ENCODE assay signal across 25 cellular contexts in genomic region chrX:13687203-13687602, GRCh38. TPM values are rescaled to one million over a fixed set of nuclear protein-coding genes. Genes with fewer than 3 reads are reported as not detected.
A peak's percentile ranks its signal among the peaks of the same experiment; 100 is the strongest.
DNase-seq lines count a peak whose midpoint lies in the region; ATAC-seq and TF ChIP-seq lines count a peak whose summit lies in the region.
"Had no signal": no experiment of that assay in that cellular context is flagged by ENCODE, and none has a peak within 500 bp of the region (broad histone marks: within the 10 kb centered on the region; RNA-seq: fewer than 3 reads in every experiment).

No MANE protein-coding gene starts in this region.

- H3K36me3 Mint-ChIP-seq in CD4-positive, alpha-beta T cell (ENCODE audit: low read depth) = peaks cover 5% of the 10 kb centered on the region
- H3K36me3 Mint-ChIP-seq in CD8-positive, alpha-beta memory T cell = peaks cover 0 to 12% (median 1%) of the 10 kb centered on the region in 3 donors
- H3K36me3 Mint-ChIP-seq in activated T-helper 1 cell treated with anti-CD3 and anti-CD28 coated beads, Interleukin-12 subunit alpha, Interleukin-12 subunit beta, Interleukin-2, Interleukin-4 antibody, amounts not matched to agents 30 ng/mL and 10 ng/mL and 1 ng/mL, durations not matched to agents 14 hours and 24 hours and 36 hours (ENCODE audit: low read depth) = peaks cover 10% of the 10 kb centered on the region
- H3K36me3 Mint-ChIP-seq in natural killer cell = no peaks in the 10 kb centered on the region

- intact Hi-C loops in CD4-positive, alpha-beta T cell (cut with DNase I, micrococcal nuclease) = no loop called here
- intact Hi-C loops in activated T-helper 1 cell treated with anti-CD3 and anti-CD28 coated beads, Interleukin-12 subunit alpha, Interleukin-12 subunit beta, Interleukin-2, Interleukin-4 antibody, amounts not matched to agents 30 ng/mL and 10 ng/mL and 1 ng/mL, durations not matched to agents 14 hours and 24 hours and 36 hours (cut with micrococcal nuclease) = no loop called here
- intact Hi-C loops in natural killer cell (cut with micrococcal nuclease) (no loop called here), posterior cingulate gyrus (cut with DNase I) (loop anchor here (5.0 kb wide), 1 partner anchor 45 kb away; the partner anchor contains the start of genes OFD1 and TRAPPC2)

- H3K27me3 Mint-ChIP-seq in CD4-positive, alpha-beta T cell = no peaks in the 10 kb centered on the region
- H3K27me3 Mint-ChIP-seq in CD8-positive, alpha-beta memory T cell = peaks cover 0 to 8% of the 10 kb centered on the region in 2 donors
- no peaks in the 10 kb centered on the region for H3K27me3 Mint-ChIP-seq in activated T-helper 1 cell treated with anti-CD3 and anti-CD28 coated beads, Interleukin-12 subunit alpha, Interleukin-12 subunit beta, Interleukin-2, Interleukin-4 antibody, amounts not matched to agents 30 ng/mL and 10 ng/mL and 1 ng/mL, durations not matched to agents 14 hours and 24 hours and 36 hours (ENCODE audit: insufficient read depth)
- H3K27me3 Mint-ChIP-seq in natural killer cell (ENCODE audit: low read depth in 2 of 2) = no peaks in the 10 kb centered on the region

- POLR2A ChIA-PET in CD4-positive, alpha-beta T cell (lab: Charles Lee) = interaction anchor here (0.9 to 4.4 kb wide), 5 partner anchors 11 to 54 kb away, joined by 3 to 64 read pairs (median 4); partner anchors contain the start of genes OFD1 and TRAPPC2
- POLR2A ChIA-PET in CD8-positive, alpha-beta memory T cell (lab: Charles Lee) = interaction anchor here (0.5 to 3.9 kb wide), 4 partner anchors 38 to 587 kb away, joined by 3 to 17 read pairs (median 4); partner anchors contain the start of genes OFD1 and TRAPPC2

- ATAC-seq in CD4-positive, alpha-beta T cell (ENCODE audit: poor library complexity) = no peak
- ATAC-seq in natural killer cell = no peak
- ATAC-seq in HG03439 (IDR thresholded peaks at IDR 0.05; ENCODE audit: unreplicated experiment) = no peak
- ATAC-seq: gastroesophageal sphincter, GM23338, Panc1 had no signal

- CTCF ChIA-PET in CD4-positive, alpha-beta T cell (lab: Charles Lee) = interaction anchor here (1.2 to 1.7 kb wide), 5 partner anchors 10 to 38 kb away, joined by 3 to 4 read pairs (median 4); no protein-coding TSS in a partner anchor
- CTCF ChIA-PET in CD8-positive, alpha-beta memory T cell (lab: Charles Lee) = interaction anchor here (1.4 to 2.2 kb wide), 3 partner anchors 18 to 66 kb away, joined by 3 to 8 read pairs (median 6); partner anchors contain the start of genes OFD1 and TRAPPC2

- H3K27ac Mint-ChIP-seq in CD4-positive, alpha-beta T cell = peak overlapping the region; percentile 93
- H3K27ac Mint-ChIP-seq in CD8-positive, alpha-beta memory T cell = peak overlapping the region in 7 of 8 donors; percentile 36 to 99 (median 91)
- peak overlapping the region; percentile 80 for H3K27ac Mint-ChIP-seq in activated T-helper 1 cell treated with anti-CD3 and anti-CD28 coated beads, Interleukin-12 subunit alpha, Interleukin-12 subunit beta, Interleukin-2, Interleukin-4 antibody, amounts not matched to agents 30 ng/mL and 10 ng/mL and 1 ng/mL, durations not matched to agents 14 hours and 24 hours and 36 hours
- peak overlapping the region; percentile 24 to 86 for H3K27ac Mint-ChIP-seq in natural killer cell
- H3K27ac Mint-ChIP-seq: endodermal cell, GM23338, nephron had no signal

- H3K27me3 ChIP-seq in CD4-positive, alpha-beta T cell (ENCODE audit: control insufficient read depth, insufficient read depth, low read length) = no peaks in the 10 kb centered on the region
- H3K27me3 ChIP-seq in CD8-positive, alpha-beta memory T cell (ENCODE audit: insufficient read depth, low read length, poor library complexity, severe bottlenecking) = no peaks in the 10 kb centered on the region
- H3K27me3 ChIP-seq: gastroesophageal sphincter, ovary had no signal

- peaks cover 38% of the 10 kb centered on the region for H3K4me1 Mint-ChIP-seq in CD4-positive, alpha-beta T cell (ENCODE audit: low read depth)
- H3K4me1 Mint-ChIP-seq in CD8-positive, alpha-beta memory T cell = peaks cover 41 to 65% (median 53%) of the 10 kb centered on the region in 3 donors
- H3K4me1 Mint-ChIP-seq in activated T-helper 1 cell treated with anti-CD3 and anti-CD28 coated beads, Interleukin-12 subunit alpha, Interleukin-12 subunit beta, Interleukin-2, Interleukin-4 antibody, amounts not matched to agents 30 ng/mL and 10 ng/mL and 1 ng/mL, durations not matched to agents 14 hours and 24 hours and 36 hours (ENCODE audit: low read depth) = peaks cover 33% of the 10 kb centered on the region
- H3K4me1 Mint-ChIP-seq in natural killer cell = peaks cover 24 to 30% of the 10 kb centered on the region in 2 donors

- no peaks in the 10 kb centered on the region for H3K9me3 Mint-ChIP-seq in CD4-positive, alpha-beta T cell
- no peaks in the 10 kb centered on the region for H3K9me3 Mint-ChIP-seq in CD8-positive, alpha-beta memory T cell
- H3K9me3 Mint-ChIP-seq in activated T-helper 1 cell treated with anti-CD3 and anti-CD28 coated beads, Interleukin-12 subunit alpha, Interleukin-12 subunit beta, Interleukin-2, Interleukin-4 antibody, amounts not matched to agents 30 ng/mL and 10 ng/mL and 1 ng/mL, durations not matched to agents 14 hours and 24 hours and 36 hours = no peaks in the 10 kb centered on the region
- no peaks in the 10 kb centered on the region for H3K9me3 Mint-ChIP-seq in natural killer cell
- H3K9me3 Mint-ChIP-seq: GM23338 had no signal

- no peak for TF ChIP-seq CTCF in CD4-positive, alpha-beta T cell (IDR thresholded peaks at IDR 0.05)
- TF ChIP-seq CTCF in natural killer cell (IDR thresholded peaks at IDR 0.05) = no peak

- H3K4me3 Mint-ChIP-seq in CD4-positive, alpha-beta T cell = peak overlapping the region; percentile 95
- H3K4me3 Mint-ChIP-seq in CD8-positive, alpha-beta memory T cell = peak overlapping the region in 3 of 7 donors; percentile 4 to 43 (median 29)
- no peak overlapping the region for H3K4me3 Mint-ChIP-seq in activated T-helper 1 cell treated with anti-CD3 and anti-CD28 coated beads, Interleukin-12 subunit alpha, Interleukin-12 subunit beta, Interleukin-2, Interleukin-4 antibody, amounts not matched to agents 30 ng/mL and 10 ng/mL and 1 ng/mL, durations not matched to agents 14 hours and 24 hours and 36 hours
- no peak overlapping the region for H3K4me3 Mint-ChIP-seq in natural killer cell
- H3K4me3 Mint-ChIP-seq: endodermal cell, GM23338 had no signal

- no peak overlapping the region for H3K27ac ChIP-seq in CD4-positive, alpha-beta T cell (ENCODE audit: low read depth, low read length)
- H3K27ac ChIP-seq in CD8-positive, alpha-beta memory T cell (ENCODE audit: low read depth, low read length) = no peak overlapping the region
- H3K27ac ChIP-seq: gastroesophageal sphincter, left ventricle myocardium inferior, ovary had no signal

- H3K4me3 ChIP-seq in CD8-positive, alpha-beta memory T cell (ENCODE audit: low read length) = no peak overlapping the region
- H3K4me3 ChIP-seq: gastroesophageal sphincter, GM23338, left ventricle myocardium inferior, ovary, smooth muscle cell had no signal

- DNase-seq in CD4-positive, alpha-beta T cell = no peak
- DNase-seq in CD8-positive, alpha-beta memory T cell = no peak
- DNase-seq in activated T-helper 1 cell treated with anti-CD3 and anti-CD28 coated beads, Interleukin-12 subunit alpha, Interleukin-12 subunit beta, Interleukin-2, Interleukin-4 antibody, amounts not matched to agents 30 ng/mL and 10 ng/mL and 1 ng/mL, durations not matched to agents 14 hours and 24 hours and 36 hours (ENCODE audit: low spot score) = no peak
- DNase-seq in natural killer cell (no peak), posterior cingulate gyrus (no peak), NCI-H2171 (lab: John Stamatoyannopoulos, UW) (no peak)
- DNase-seq: activated CD4-positive, CD25-positive, alpha-beta regulatory T cell treated with anti-CD3 and anti-CD28 coated beads, Interleukin-2, amount 50 U/mL, for 72 hours; activated effector memory CD4-positive, alpha-beta T cell treated with Interleukin-2 at 50 U/mL for 16 hours; cortex of kidney; endodermal cell; left ventricle myocardium inferior; midbrain; MV-4-11; NCI-H2171 treated with DMSO at 0.1 percent for 48 hours; NCI-H524; NK-92 treated with Interleukin-12 subunit alpha and Interleukin-12 subunit beta, amount 100 ng/mL, for 24 hours; ovary; SHP77 treated with DMSO at 0.1 percent for 48 hours; stimulated activated CD4-positive, alpha-beta T cell treated with anti-CD3 and anti-CD28 coated beads, Interleukin-2, amount 100 ng/mL, for 24 hours had no signal

- H3K9me3 ChIP-seq in CD4-positive, alpha-beta T cell (ENCODE audit: control insufficient read depth, low read length) = no peaks in the 10 kb centered on the region
- H3K9me3 ChIP-seq in CD8-positive, alpha-beta memory T cell (ENCODE audit: low read length) = no peaks in the 10 kb centered on the region
- H3K9me3 ChIP-seq: gastroesophageal sphincter, left ventricle myocardium inferior, ovary had no signal

- no peaks in the 10 kb centered on the region for H3K36me3 ChIP-seq in CD8-positive, alpha-beta memory T cell (ENCODE audit: insufficient read depth, low read length)
- H3K36me3 ChIP-seq: gastroesophageal sphincter, left ventricle myocardium inferior, ovary had no signal

- H3K4me1 ChIP-seq in CD8-positive, alpha-beta memory T cell (ENCODE audit: insufficient read depth, low read length) = peaks cover 16% of the 10 kb centered on the region

RNA-seq across cellular contexts. Expression of gene RAB9A, which starts 1.7 kb away (rescaled TPM):
- total RNA-seq in CD4-positive, alpha-beta T cell = 10 to 100 TPM; 21.4 to 25.2 TPM
- 10 to 100 TPM; 27.1 to 32.8 TPM for total RNA-seq in CD8-positive, alpha-beta memory T cell
- 48.1 TPM for polyA plus RNA-seq in CD8-positive, alpha-beta memory T cell
- total RNA-seq in activated T-helper 1 cell treated with anti-CD3 and anti-CD28 coated beads, Interleukin-12 subunit alpha, Interleukin-12 subunit beta, Interleukin-2, Interleukin-4 antibody, amounts not matched to agents 30 ng/mL and 10 ng/mL and 1 ng/mL, durations not matched to agents 14 hours and 24 hours and 36 hours = 9.4 and 11.8 TPM in 2 replicates
- 10 to 100 TPM; 27.0 to 36.9 (median 32.9) TPM for total RNA-seq in natural killer cell

RNA-seq across cellular contexts. Expression of gene TCEANC, which starts 34.3 kb away (rescaled TPM):
- 1 to 10 TPM; 6.5 to 8.3 TPM for total RNA-seq in CD4-positive, alpha-beta T cell
- total RNA-seq in CD8-positive, alpha-beta memory T cell = 1 to 10 TPM; 2.7 to 3.4 TPM
- polyA plus RNA-seq in CD8-positive, alpha-beta memory T cell = 10.3 TPM
- total RNA-seq in activated T-helper 1 cell treated with anti-CD3 and anti-CD28 coated beads, Interleukin-12 subunit alpha, Interleukin-12 subunit beta, Interleukin-2, Interleukin-4 antibody, amounts not matched to agents 30 ng/mL and 10 ng/mL and 1 ng/mL, durations not matched to agents 14 hours and 24 hours and 36 hours = 3.9 and 5.0 TPM in 2 replicates
- 10 to 100 TPM; 11.2 to 17.8 (median 13.4) TPM for total RNA-seq in natural killer cell

RNA-seq across cellular contexts. Expression of gene TRAPPC2, which starts 47.2 kb away (rescaled TPM):
- total RNA-seq in CD4-positive, alpha-beta T cell = 10 to 100 TPM; 21.4 to 22.3 TPM
- total RNA-seq in CD8-positive, alpha-beta memory T cell = 10 to 100 TPM; 18.7 to 19.0 TPM
- 50.6 TPM for polyA plus RNA-seq in CD8-positive, alpha-beta memory T cell
- 16.4 and 16.5 TPM in 2 replicates for total RNA-seq in activated T-helper 1 cell treated with anti-CD3 and anti-CD28 coated beads, Interleukin-12 subunit alpha, Interleukin-12 subunit beta, Interleukin-2, Interleukin-4 antibody, amounts not matched to agents 30 ng/mL and 10 ng/mL and 1 ng/mL, durations not matched to agents 14 hours and 24 hours and 36 hours
- total RNA-seq in natural killer cell = 10 to 100 TPM; 24.2 to 63.3 (median 42.4) TPM

RNA-seq across cellular contexts. Expression of gene OFD1, which starts 47.3 kb away (rescaled TPM):
- 10 to 100 TPM; 59.1 to 60.0 TPM for total RNA-seq in CD4-positive, alpha-beta T cell
- total RNA-seq in CD8-positive, alpha-beta memory T cell = 10 to 100 TPM; 29.1 to 30.4 TPM
- polyA plus RNA-seq in CD8-positive, alpha-beta memory T cell = 46.3 TPM
- total RNA-seq in activated T-helper 1 cell treated with anti-CD3 and anti-CD28 coated beads, Interleukin-12 subunit alpha, Interleukin-12 subunit beta, Interleukin-2, Interleukin-4 antibody, amounts not matched to agents 30 ng/mL and 10 ng/mL and 1 ng/mL, durations not matched to agents 14 hours and 24 hours and 36 hours = 21.9 and 22.0 TPM in 2 replicates
- 10 to 100 TPM; 62.8 to 77.6 (median 74.9) TPM for total RNA-seq in natural killer cell
